18 cellular contexts compared by ENCODE assay signal in genomic region chr2:19885791-19886190, GRCh38.
"Had no signal": no experiment of that assay in that cellular context is flagged by ENCODE, and none has a peak within 500 bp of the region (broad histone marks: within the 10 kb centered on the region; RNA-seq: fewer than 3 reads in every experiment).

No MANE protein-coding gene starts in this region.

- ATAC-seq: heart left ventricle; left lung; lower lobe of right lung; naive thymus-derived CD4-positive, alpha-beta T cell; stimulated activated naive B cell treated with anti-CD40 and anti-IgM and Interleukin-4, amounts not matched to agents 10 μg/mL and 1 μg/mL and 100 μg/mL, for 72 hours had no signal

- H3K27ac ChIP-seq: heart left ventricle, left lung, lower lobe of right lung, neutrophil had no signal

- H3K4me3 ChIP-seq: heart left ventricle, left lung, lower lobe of right lung, smooth muscle cell had no signal

- H3K4me2 ChIP-seq: smooth muscle cell had no signal

- H3K27me3 Mint-ChIP-seq: naive thymus-derived CD4-positive, alpha-beta T cell; stimulated activated naive B cell treated with anti-CD40 and anti-IgM and Interleukin-4, amounts not matched to agents 10 μg/mL and 1 μg/mL and 100 μg/mL, for 72 hours had no signal

- H3K4me1 ChIP-seq: left lung, lower lobe of right lung had no signal

- FAIRE-seq: colon, frontal cortex had no signal

- H3K27me3 ChIP-seq: heart left ventricle, left lung had no signal

- H3K27ac Mint-ChIP-seq: naive thymus-derived CD4-positive, alpha-beta T cell had no signal

- H3K4me3 Mint-ChIP-seq: naive thymus-derived CD4-positive, alpha-beta T cell; stimulated activated naive B cell treated with anti-CD40 and anti-IgM and Interleukin-4, amounts not matched to agents 10 μg/mL and 1 μg/mL and 100 μg/mL, for 72 hours had no signal

- DNase-seq: cerebellar nuclear complex; dermis blood vessel endothelial cell; effector CD4-positive, alpha-beta T cell; heart left ventricle; hippocampal formation; islet precursor cell; left lung; lower lobe of right lung; mesendoderm; naive thymus-derived CD4-positive, alpha-beta T cell; posterior cingulate gyrus; stimulated activated CD4-positive, alpha-beta T cell treated with anti-CD3 and anti-CD28 coated beads, Interleukin-4, amount 100 ng/mL, for 1 hour; stimulated activated naive B cell treated with anti-CD40 and anti-IgM and Interleukin-4, amounts not matched to agents 10 μg/mL and 1 μg/mL and 100 μg/mL, for 72 hours; trophoblast cell had no signal

- H3K9me3 ChIP-seq: heart left ventricle, left lung, lower lobe of right lung, neutrophil had no signal

- H3K36me3 ChIP-seq: heart left ventricle, left lung, lower lobe of right lung, neutrophil had no signal
